In the genomic region with DNA sequence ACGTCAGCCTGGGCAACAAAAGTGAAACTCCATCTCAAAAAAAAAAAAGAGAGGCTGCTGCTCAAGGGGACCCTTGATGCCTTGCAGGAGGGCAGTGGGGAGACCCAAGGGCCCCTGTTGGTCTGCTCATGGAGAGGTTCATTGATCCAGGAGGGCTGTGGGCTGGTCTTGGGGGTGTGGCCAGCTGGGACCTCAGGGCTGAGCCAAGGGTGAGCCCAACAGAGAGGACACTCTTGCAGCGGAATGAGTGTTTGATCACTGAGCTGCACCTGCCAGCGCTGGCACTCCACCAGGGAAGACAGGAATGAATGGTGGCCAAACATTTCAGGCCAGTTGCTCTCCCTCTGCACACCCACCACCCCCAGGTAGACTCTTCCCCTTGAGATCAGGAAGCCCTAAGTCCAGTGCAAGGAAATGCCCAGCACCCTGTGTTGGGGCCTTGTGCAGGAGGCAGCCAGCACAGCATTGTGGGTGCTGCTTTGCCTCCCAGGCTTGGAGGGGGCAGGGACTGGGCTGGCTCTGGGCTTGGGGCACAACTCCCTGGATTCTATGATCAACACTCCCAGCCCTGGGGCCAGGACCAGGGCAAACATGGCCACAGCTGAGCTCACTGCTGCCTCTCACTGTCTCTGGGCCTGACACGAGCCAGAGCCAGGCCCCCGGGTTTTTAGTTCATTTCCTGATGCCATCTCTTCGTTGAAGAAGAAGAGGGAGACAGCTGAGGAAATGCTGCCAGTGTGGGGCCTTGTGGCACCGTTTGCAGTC, we compare ENCODE assay signal across 1 cellular context.
TF ChIP-seq lines count a peak whose summit lies in the region.

No MANE protein-coding gene starts in this region.

TF ChIP-seq in HepG2, 621 proteins besides CTCF, POLR2A, EP300 and RAD21:
- TF ChIP-seq SALL1 (CRISPR knock-in tag; IDR thresholded peaks at IDR 0.05) (peak; percentile 7; the same call in 1 of the 2 replicates), SP4 (CRISPR knock-in tag; IDR thresholded peaks at IDR 0.05) (no peak), ZFY (CRISPR knock-in tag; IDR thresholded peaks at IDR 0.05) (0 out of 2 replicates have a peak, but pooled peaks have one; percentile 16), ZFX (CRISPR knock-in tag; IDR thresholded peaks at IDR 0.05; ENCODE audit: low read depth) (0 out of 2 replicates have a peak, but pooled peaks have one; percentile 12)
- TF ChIP-seq, protein P1, sequence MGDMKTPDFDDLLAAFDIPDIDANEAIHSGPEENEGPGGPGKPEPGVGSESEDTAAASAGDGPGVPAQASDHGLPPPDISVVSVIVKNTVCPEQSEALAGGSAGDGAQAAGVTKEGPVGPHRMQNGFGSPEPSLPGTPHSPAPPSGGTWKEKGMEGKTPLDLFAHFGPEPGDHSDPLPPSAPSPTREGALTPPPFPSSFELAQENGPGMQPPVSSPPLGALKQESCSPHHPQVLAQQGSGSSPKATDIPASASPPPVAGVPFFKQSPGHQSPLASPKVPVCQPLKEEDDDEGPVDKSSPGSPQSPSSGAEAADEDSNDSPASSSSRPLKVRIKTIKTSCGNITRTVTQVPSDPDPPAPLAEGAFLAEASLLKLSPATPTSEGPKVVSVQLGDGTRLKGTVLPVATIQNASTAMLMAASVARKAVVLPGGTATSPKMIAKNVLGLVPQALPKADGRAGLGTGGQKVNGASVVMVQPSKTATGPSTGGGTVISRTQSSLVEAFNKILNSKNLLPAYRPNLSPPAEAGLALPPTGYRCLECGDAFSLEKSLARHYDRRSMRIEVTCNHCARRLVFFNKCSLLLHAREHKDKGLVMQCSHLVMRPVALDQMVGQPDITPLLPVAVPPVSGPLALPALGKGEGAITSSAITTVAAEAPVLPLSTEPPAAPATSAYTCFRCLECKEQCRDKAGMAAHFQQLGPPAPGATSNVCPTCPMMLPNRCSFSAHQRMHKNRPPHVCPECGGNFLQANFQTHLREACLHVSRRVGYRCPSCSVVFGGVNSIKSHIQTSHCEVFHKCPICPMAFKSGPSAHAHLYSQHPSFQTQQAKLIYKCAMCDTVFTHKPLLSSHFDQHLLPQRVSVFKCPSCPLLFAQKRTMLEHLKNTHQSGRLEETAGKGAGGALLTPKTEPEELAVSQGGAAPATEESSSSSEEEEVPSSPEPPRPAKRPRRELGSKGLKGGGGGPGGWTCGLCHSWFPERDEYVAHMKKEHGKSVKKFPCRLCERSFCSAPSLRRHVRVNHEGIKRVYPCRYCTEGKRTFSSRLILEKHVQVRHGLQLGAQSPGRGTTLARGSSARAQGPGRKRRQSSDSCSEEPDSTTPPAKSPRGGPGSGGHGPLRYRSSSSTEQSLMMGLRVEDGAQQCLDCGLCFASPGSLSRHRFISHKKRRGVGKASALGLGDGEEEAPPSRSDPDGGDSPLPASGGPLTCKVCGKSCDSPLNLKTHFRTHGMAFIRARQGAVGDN (CRISPR knock-in tag; IDR thresholded peaks at IDR 0.05): peak; percentile 47
